In genomic region chr14:101496779-101497420, GRCh38 we compare ENCODE assay signal across 1 cellular context.
TF ChIP-seq lines count a peak whose summit lies in the region.

No MANE protein-coding gene starts in this region.

TF ChIP-seq in GM23338, 12 proteins besides CTCF, POLR2A, EP300 and RAD21:
- TF ChIP-seq ZNF462 (CRISPR knock-in tag; IDR thresholded peaks at IDR 0.05): no peak
- TF ChIP-seq JUNB (IDR thresholded peaks at IDR 0.05; ENCODE audit: unreplicated experiment): no peak
- TF ChIP-seq ETS1 (IDR thresholded peaks at IDR 0.05): no peak
- no peak for TF ChIP-seq POLR2AphosphoS5 (IDR thresholded peaks at IDR 0.05; ENCODE audit: low read depth)
- TF ChIP-seq CREB1 (CRISPR knock-in tag; IDR thresholded peaks at IDR 0.05; ENCODE audit: low read depth): no peak
